Comparison of ENCODE assay signal across 22 cellular contexts in genomic region chr18:79107886-79108285, GRCh38. TPM values are rescaled to one million over a fixed set of nuclear protein-coding genes. Genes with fewer than 3 reads are reported as not detected.
DNase-seq lines count a peak whose midpoint lies in the region; ATAC-seq, FAIRE-seq and TF ChIP-seq lines count a peak whose summit lies in the region.
"Had no signal": no experiment of that assay in that cellular context is flagged by ENCODE, and none has a peak within 500 bp of the region (broad histone marks: within the 10 kb centered on the region; RNA-seq: fewer than 3 reads in every experiment).

No MANE protein-coding gene starts in this region.

- no peak for TF ChIP-seq RAD21 in K562 (CRISPR knock-in tag; conservative IDR thresholded peaks at IDR 0.05 in 1 of 2, IDR thresholded peaks at IDR 0.05 in 1 of 2)

- no peak overlapping the region for H3K4me3 Mint-ChIP-seq in activated CD4-positive, alpha-beta T cell treated with anti-CD3 and anti-CD28 coated beads for 36 hours
- no peak overlapping the region for H3K4me3 Mint-ChIP-seq in neural crest cell
- H3K4me3 Mint-ChIP-seq: CD4-positive, CD25-positive, alpha-beta regulatory T cell had no signal

- H3K27me3 Mint-ChIP-seq in activated CD4-positive, alpha-beta T cell treated with anti-CD3 and anti-CD28 coated beads for 36 hours, result no peaks in the 10 kb centered on the region
- no peaks in the 10 kb centered on the region for H3K27me3 Mint-ChIP-seq in neural crest cell (ENCODE audit: low read depth)
- H3K27me3 Mint-ChIP-seq: CD4-positive, CD25-positive, alpha-beta regulatory T cell had no signal

- POLR2A ChIA-PET in activated CD4-positive, alpha-beta T cell treated with anti-CD3 and anti-CD28 coated beads for 36 hours (lab: Charles Lee), result interaction anchor here (0.6 kb wide), 1 partner anchor 52 kb away, joined by 5 read pairs; no protein-coding TSS in a partner anchor
- POLR2A ChIA-PET in HEK293T (lab: Yijun Ruan, JAX), result no interaction called here
- POLR2A ChIA-PET in K562 (lab: Yijun Ruan, JAX), result no interaction called here

- H3K4me3 ChIP-seq in K562, result no peak overlapping the region

- no peaks in the 10 kb centered on the region; a peak in 3 of 5 replicates for H3K4me1 ChIP-seq in K562 (replicated peaks in 1 of 2; ENCODE audit: control insufficient read depth in 2 of 2, insufficient read depth in 2 of 2, low read length in 2 of 2)
- H3K4me1 ChIP-seq: BE2C had no signal

- H3K4me2 ChIP-seq in K562 (ENCODE audit: insufficient read depth, low read length), result no peak overlapping the region

- FAIRE-seq in K562 (lab: Jason Lieb, UNC), result no peak
- FAIRE-seq: GM19239, H1 had no signal

- H3K9me3 Mint-ChIP-seq in activated CD4-positive, alpha-beta T cell treated with anti-CD3 and anti-CD28 coated beads for 36 hours (ENCODE audit: low read depth), result no peaks in the 10 kb centered on the region
- H3K9me3 Mint-ChIP-seq in neural crest cell, result no peaks in the 10 kb centered on the region
- H3K9me3 Mint-ChIP-seq: CD4-positive, CD25-positive, alpha-beta regulatory T cell had no signal

- ATAC-seq in activated CD4-positive, alpha-beta T cell treated with anti-CD3 and anti-CD28 coated beads for 36 hours, result peak; percentile 26
- ATAC-seq in K562 (peak; percentile 42; the same call in 2 of the 3 replicates), GM18907 (IDR thresholded peaks at IDR 0.05; ENCODE audit: unreplicated experiment) (no peak)
- ATAC-seq: PC-3 had no signal

- H3K27ac ChIP-seq in K562 (ENCODE audit: extremely low read depth, low read depth, low read length), result no peak overlapping the region

- peaks cover 17% of the 10 kb centered on the region for H3K36me3 Mint-ChIP-seq in activated CD4-positive, alpha-beta T cell treated with anti-CD3 and anti-CD28 coated beads for 36 hours (ENCODE audit: low read depth)
- peaks cover 12% of the 10 kb centered on the region for H3K36me3 Mint-ChIP-seq in neural crest cell (ENCODE audit: low read depth)

- no peak for TF ChIP-seq CTCF in K562 (IDR thresholded peaks at IDR 0.05 in 2 of 3, conservative IDR thresholded peaks at IDR 0.05 in 1 of 3; ENCODE audit: insufficient read depth in 2 of 3, low read depth in 1 of 3, low read length in 3 of 3)
- no peak for TF ChIP-seq CTCF in neural crest cell (conservative IDR thresholded peaks at IDR 0.05)

- H3K9me3 ChIP-seq in K562 (replicated peaks; ENCODE audit: control insufficient read depth, insufficient read depth, low read depth, low read length), result no peaks in the 10 kb centered on the region
- H3K9me3 ChIP-seq: BE2C had no signal

- in situ Hi-C loops in K562 (cut with MboI), result no loop called here

- peaks cover 34% of the 10 kb centered on the region for H3K4me1 Mint-ChIP-seq in activated CD4-positive, alpha-beta T cell treated with anti-CD3 and anti-CD28 coated beads for 36 hours
- H3K4me1 Mint-ChIP-seq in neural crest cell, result peaks cover 11% of the 10 kb centered on the region

- H3K27ac Mint-ChIP-seq in activated CD4-positive, alpha-beta T cell treated with anti-CD3 and anti-CD28 coated beads for 36 hours, result no peak overlapping the region
- H3K27ac Mint-ChIP-seq in neural crest cell (ENCODE audit: unreplicated experiment), result peak overlapping the region; percentile 39
- H3K27ac Mint-ChIP-seq: CD4-positive, CD25-positive, alpha-beta regulatory T cell had no signal

- no TSS peak for BruUV-seq in K562 (replicated peaks; lab: Mats Ljungman, UMichigan)

- H3K27me3 ChIP-seq in K562 (ENCODE audit: control insufficient read depth in 2 of 2, insufficient read depth in 2 of 2, low read length in 2 of 2), result no peaks in the 10 kb centered on the region
- H3K27me3 ChIP-seq: BE2C had no signal

- no peak for TF ChIP-seq POLR2A in K562 (conservative IDR thresholded peaks at IDR 0.05)

- no peak overlapping the region for H2AFZ ChIP-seq in K562 (ENCODE audit: low read depth, low read length)

- 70% methylated on average over 4 of the region's 4 CpGs for WGBS in K562 (ENCODE audit: insufficient coverage, low coverage, missing lambda C conversion rate)

- H3K36me3 ChIP-seq in K562 (ENCODE audit: control insufficient read depth, insufficient read depth, low read length), result no peaks in the 10 kb centered on the region
- H3K36me3 ChIP-seq: BE2C had no signal

- intact Hi-C loops in activated CD4-positive, alpha-beta T cell treated with anti-CD3 and anti-CD28 coated beads for 36 hours (cut with DNase I, micrococcal nuclease), result no loop called here
- intact Hi-C loops in K562 (cut with micrococcal nuclease), result no loop called here

- CTCF ChIA-PET in activated CD4-positive, alpha-beta T cell treated with anti-CD3 and anti-CD28 coated beads for 36 hours (lab: Charles Lee), result interaction anchor here (0.6 kb wide), 1 partner anchor 51 kb away, joined by 4 read pairs; no protein-coding TSS in a partner anchor
- CTCF ChIA-PET in HEK293T (lab: Yijun Ruan, JAX) (no interaction called here), K562 (lab: Yijun Ruan, JAX; ENCODE audit: low intra/inter-chr PET ratio) (no interaction called here)

- H3K79me2 ChIP-seq in K562 (ENCODE audit: control insufficient read depth, insufficient read depth, low read length), result peaks cover 4% of the 10 kb centered on the region

- H3K9ac ChIP-seq in K562 (ENCODE audit: insufficient read depth in 1 of 2, low read depth in 2 of 2, low read length in 2 of 2), result no peak overlapping the region

- no peaks in the 10 kb centered on the region for H3K9me1 ChIP-seq in K562 (ENCODE audit: control insufficient read depth, insufficient read depth, low read length)

- no peak for DNase-seq in activated CD4-positive, alpha-beta T cell treated with anti-CD3 and anti-CD28 coated beads for 36 hours
- no peak for DNase-seq in activated CD4-positive, alpha-beta T cell treated with anti-CD3 and anti-CD28 coated beads, Interleukin-2, amount 50 U/mL, for 4 hours
- DNase-seq in HEK293T (ENCODE audit: extremely low spot score), result no peak
- DNase-seq in K562 (ENCODE audit: extremely low read depth in 1 of 4, low spot score in 3 of 4), result peak in 1 of 4 experiments; percentile 14
- no peak for DNase-seq in neural crest cell (ENCODE audit: low read depth, low spot score)
- DNase-seq in stimulated activated naive CD4-positive, alpha-beta T cell (lab: John Stamatoyannopoulos, UW), result no peak
- DNase-seq in NCI-H748 (lab: John Stamatoyannopoulos, UW; ENCODE audit: unreplicated experiment), result no peak
- DNase-seq: BE2C; CD4-positive, CD25-positive, alpha-beta regulatory T cell; COR-L47; GDM1; KG1; NCI-H1048; NCI-H1694; NCI-H2107; NCI-H510A treated with DMSO at 0.1 percent for 48 hours; PC-3; RPMI8226; SHP77 treated with DMSO at 0.1 percent for 48 hours had no signal

- H4K20me1 ChIP-seq in K562 (replicated peaks; ENCODE audit: control insufficient read depth, insufficient read depth, low read length), result peaks cover 5% of the 10 kb centered on the region; the same call in 1 of the 2 replicates

- no peak for TF ChIP-seq EP300 in K562 (IDR thresholded peaks at IDR 0.05; ENCODE audit: low read length)

TF ChIP-seq in HEK293T, 16 proteins besides CTCF, POLR2A, EP300 and RAD21 (continues in another document):
- TF ChIP-seq ARNT (IDR thresholded peaks at IDR 0.05) (no peak), FOXM1 (IDR thresholded peaks at IDR 0.05; ENCODE audit: borderline replicate concordance) (no peak), LEF1 (IDR thresholded peaks at IDR 0.05; ENCODE audit: borderline replicate concordance) (no peak), HDGF (IDR thresholded peaks at IDR 0.05; ENCODE audit: borderline replicate concordance) (no peak), CTBP1 (IDR thresholded peaks at IDR 0.05; ENCODE audit: borderline replicate concordance) (no peak), TARDBP (IDR thresholded peaks at IDR 0.05) (no peak)

TF ChIP-seq in K562, 482 proteins besides CTCF, POLR2A, EP300 and RAD21 (continues in another document):
- TF ChIP-seq DIDO1 (tag; IDR thresholded peaks at IDR 0.05; ENCODE audit: low read depth), result no peak
- TF ChIP-seq, protein P1, sequence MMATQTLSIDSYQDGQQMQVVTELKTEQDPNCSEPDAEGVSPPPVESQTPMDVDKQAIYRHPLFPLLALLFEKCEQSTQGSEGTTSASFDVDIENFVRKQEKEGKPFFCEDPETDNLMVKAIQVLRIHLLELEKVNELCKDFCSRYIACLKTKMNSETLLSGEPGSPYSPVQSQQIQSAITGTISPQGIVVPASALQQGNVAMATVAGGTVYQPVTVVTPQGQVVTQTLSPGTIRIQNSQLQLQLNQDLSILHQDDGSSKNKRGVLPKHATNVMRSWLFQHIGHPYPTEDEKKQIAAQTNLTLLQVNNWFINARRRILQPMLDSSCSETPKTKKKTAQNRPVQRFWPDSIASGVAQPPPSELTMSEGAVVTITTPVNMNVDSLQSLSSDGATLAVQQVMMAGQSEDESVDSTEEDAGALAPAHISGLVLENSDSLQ (IDR thresholded peaks at IDR 0.05), result peak; percentile 87

RNA-seq across cellular contexts. Expression of gene ATP9B, which starts 38.7 kb away (rescaled TPM):
- 10 to 100 TPM; 19.4 to 20.8 TPM for total RNA-seq in activated CD4-positive, alpha-beta T cell treated with anti-CD3 and anti-CD28 coated beads for 36 hours
- total RNA-seq in K562 (2011; cell fraction: chromatin; rRNA removed; ENCODE audit: low replicate concordance), result 65.7 and 133 TPM in 2 replicates
- total RNA-seq in K562 (2011; cell fraction: nucleolus; rRNA removed), result 34.5 and 46.6 TPM in 2 replicates
- total RNA-seq in K562 (2011; cell fraction: nucleoplasm; rRNA removed), result 49.6 and 76.0 TPM in 2 replicates
- total RNA-seq in K562 (2014; rRNA removed), result 8.8 and 9.1 TPM in 2 replicates
- 8.2 and 11.6 TPM in 2 replicates for total RNA-seq in K562 (2014; rRNA removed; fragmentation: Illumina TruSeq; extraction: Trizol)
- 7.9 and 9.5 TPM in 2 replicates for total RNA-seq in K562 (2015; rRNA removed; fragmentation: Illumina TruSeq; extraction: Trizol)
- 9.8 and 13.2 TPM in 2 replicates for total RNA-seq in K562 (2021)
- 9.8 and 10.7 TPM in 2 replicates for polyA plus RNA-seq in K562 (2011; rRNA removed)
- polyA plus RNA-seq in K562 (2011; cell fraction: cytosol; rRNA removed), result 12.4 and 12.6 TPM in 2 replicates
- polyA plus RNA-seq in K562 (2011; cell fraction: nucleus; rRNA removed), result 18.4 and 20.5 TPM in 2 replicates
- 5.1 and 9.3 TPM in 2 replicates for polyA plus RNA-seq in K562 (2012)
- polyA plus RNA-seq in K562 (2014; fragmentation: Illumina TruSeq; extraction: Trizol), result 7.1 TPM in 2 replicates
- polyA plus RNA-seq in K562 (2014; fragmentation: Nextera tagmentation; extraction: Ambion mirVana), result under 1 TPM; 0.66 TPM
- 7.7 and 8.4 TPM in 2 replicates for polyA plus RNA-seq in K562 (2014; rRNA removed)
- 42.6 and 44.4 TPM in 2 replicates for polyA minus RNA-seq in K562 (2011; rRNA and poly(A)+ RNA removed)
- 15.1 and 22.8 TPM in 2 replicates for polyA minus RNA-seq in K562 (2011; cell fraction: cytosol; rRNA and poly(A)+ RNA removed)
- polyA minus RNA-seq in K562 (2011; cell fraction: nucleus; rRNA and poly(A)+ RNA removed), result 45.0 and 65.4 TPM in 2 replicates
- total RNA-seq in neural crest cell, result 32.9 and 33.8 TPM in 2 replicates
